4 cellular contexts compared by ENCODE assay signal in the genomic region with DNA sequence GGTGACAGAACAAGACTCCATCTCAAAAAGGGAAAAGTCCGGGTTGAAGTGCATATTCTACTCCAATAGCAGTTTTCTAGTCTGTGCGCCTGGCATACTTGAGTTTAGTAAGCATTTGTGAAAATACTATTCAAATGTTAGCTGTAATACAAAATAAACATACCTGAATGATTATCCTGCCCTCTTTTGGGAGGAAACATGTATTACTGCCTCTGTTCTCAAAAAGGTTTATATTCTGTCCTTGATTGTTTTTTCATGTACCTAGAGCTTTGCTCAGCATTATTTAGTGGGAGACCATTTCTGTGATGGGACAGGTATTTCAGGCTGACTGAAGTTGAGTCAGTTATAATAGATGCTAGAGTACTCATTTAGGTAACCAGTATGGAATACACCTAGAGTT. TPM values are rescaled to one million over a fixed set of nuclear protein-coding genes. Genes with fewer than 3 reads are reported as not detected.
"Had no signal": no experiment of that assay in that cellular context is flagged by ENCODE, and none has a peak within 500 bp of the region (broad histone marks: within the 10 kb centered on the region; RNA-seq: fewer than 3 reads in every experiment).

No MANE protein-coding gene starts in this region.

RNA-seq across cellular contexts. Expression of gene GCNT3, which starts 25.9 kb away (rescaled TPM):
- total RNA-seq: activated CD4-positive, alpha-beta T cell treated with anti-CD3 and anti-CD28 coated beads, Interleukin-2, amount 10 ng/mL, durations not matched to agents 7 days and 5 days; natural killer cell; T-helper 17 cell had no signal
- polyA plus RNA-seq: immature natural killer cell had no signal
